In genomic region chr2:28662044-28662443, GRCh38 we compare ENCODE assay signal across 16 cellular contexts.
DNase-seq lines count a peak whose midpoint lies in the region; FAIRE-seq and TF ChIP-seq lines count a peak whose summit lies in the region.
"Had no signal": no experiment of that assay in that cellular context is flagged by ENCODE, and none has a peak within 500 bp of the region (broad histone marks: within the 10 kb centered on the region; RNA-seq: fewer than 3 reads in every experiment).

No MANE protein-coding gene starts in this region.

- H3K4me3 ChIP-seq in GM23248 (no peak overlapping the region), ascending aorta (peak overlapping the region in 1 of 2 donors; percentile 48), hepatocyte (no peak overlapping the region), small intestine (ENCODE audit: low read depth in 1 of 2, low read length in 2 of 2) (no peak overlapping the region)

- no peaks in the 10 kb centered on the region for H4K20me1 ChIP-seq in GM23248 (ENCODE audit: insufficient read depth)
- H4K20me1 ChIP-seq in hepatocyte (ENCODE audit: insufficient read depth, poor library complexity, severe bottlenecking), result no peaks in the 10 kb centered on the region

- in situ Hi-C loops in GM23248 (cut with MboI) (no loop called here), G401 (cut with HindIII; ENCODE audit: low sequenced_read_pairs) (no loop called here), GM13976 (cut with MboI; ENCODE audit: low sequenced_read_pairs, unreplicated experiment) (no loop called here)

- no peaks in the 10 kb centered on the region for H3K9me2 ChIP-seq in GM23248 (ENCODE audit: insufficient read depth)
- H3K9me2 ChIP-seq in hepatocyte (replicated peaks; ENCODE audit: insufficient read depth), result no peaks in the 10 kb centered on the region

- H3K36me3 ChIP-seq in GM23248 (ENCODE audit: low read depth) (no peaks in the 10 kb centered on the region), ascending aorta (no peaks in the 10 kb centered on the region), hepatocyte (replicated peaks; ENCODE audit: insufficient read depth, low read depth) (no peaks in the 10 kb centered on the region), small intestine (ENCODE audit: control insufficient read depth in 2 of 2, insufficient read depth in 2 of 2, low read length in 2 of 2) (no peaks in the 10 kb centered on the region)

- H3K4me2 ChIP-seq in GM23248 (ENCODE audit: unreplicated experiment) (peak overlapping the region; percentile 10), hepatocyte (peak overlapping the region; percentile 1)

- H3K27ac ChIP-seq in GM23248, result no peak overlapping the region
- H3K27ac ChIP-seq in ascending aorta, result peak overlapping the region; percentile 91 to 94
- peak overlapping the region; percentile 90 for H3K27ac ChIP-seq in hepatocyte
- H3K27ac ChIP-seq in small intestine (ENCODE audit: low read depth in 1 of 2, low read length in 1 of 2), result peak overlapping the region; percentile 84 to 94

- H3K4me1 ChIP-seq in GM23248 (ENCODE audit: insufficient read depth) (peaks cover 44% of the 10 kb centered on the region), ascending aorta (peaks cover 13 to 62% of the 10 kb centered on the region in 2 donors), hepatocyte (ENCODE audit: insufficient read depth) (peaks cover 39% of the 10 kb centered on the region), small intestine (ENCODE audit: control insufficient read depth in 2 of 2, insufficient read depth in 1 of 2, low read depth in 1 of 2, low read length in 1 of 2) (peaks cover 4 to 34% of the 10 kb centered on the region in 2 donors)

- H3K79me2 ChIP-seq in GM23248 (ENCODE audit: insufficient read depth) (no peaks in the 10 kb centered on the region), hepatocyte (no peaks in the 10 kb centered on the region)

- H3K27me3 ChIP-seq in GM23248 (replicated peaks; ENCODE audit: insufficient read depth) (no peaks in the 10 kb centered on the region), ascending aorta (no peaks in the 10 kb centered on the region), hepatocyte (no peaks in the 10 kb centered on the region), small intestine (ENCODE audit: control insufficient read depth in 2 of 2, insufficient read depth in 2 of 2, low read length in 2 of 2) (no peaks in the 10 kb centered on the region)

- DNase-seq in GM23248 (peak; percentile 24), ascending aorta (ENCODE audit: low spot score in 2 of 2) (no peak), hepatocyte (ENCODE audit: low spot score) (peak; percentile 61), small intestine (peak; percentile 99), G401 (ENCODE audit: low spot score) (no peak), GM13976 (ENCODE audit: low spot score) (no peak), NCI-H2196 treated with DMSO at 0.1 percent for 48 hours (lab: John Stamatoyannopoulos, UW; ENCODE audit: unreplicated experiment) (no peak), DMS79 treated with DMSO at 0.1 percent for 48 hours (lab: John Stamatoyannopoulos, UW) (no peak)
- DNase-seq: activated CD4-positive, alpha-beta T cell treated with anti-CD3 and anti-CD28 coated beads for 48 hours; activated gamma-delta T cell treated with Interleukin-2 at 50 U/mL for 16 hours; CD4-positive, CD25-positive, alpha-beta regulatory T cell; H7; KG1; naive thymus-derived CD4-positive, alpha-beta T cell; NCI-H2171; stimulated activated naive CD8-positive, alpha-beta T cell treated with anti-CD3 and anti-CD28 coated beads, Interleukin-15, Interleukin-2, amounts not matched to agents 100 U/mL and 50 U/mL, for 24 hours had no signal

- H3K9ac ChIP-seq in GM23248, result no peak overlapping the region

- H3K9me3 ChIP-seq in GM23248 (ENCODE audit: low read depth) (no peaks in the 10 kb centered on the region), ascending aorta (no peaks in the 10 kb centered on the region), hepatocyte (ENCODE audit: low read depth) (no peaks in the 10 kb centered on the region), small intestine (ENCODE audit: control insufficient read depth, low read depth) (no peaks in the 10 kb centered on the region)

- 0 to 13% methylated on average over 1 of the region's 1 CpG for WGBS in GM23248 (ENCODE audit: low coverage in 1 of 2, low lambda C conversion rate in 2 of 2, missing lambda C conversion rate in 2 of 2), 2 experiments
- 71% methylated on average over 1 of the region's 1 CpG for WGBS in hepatocyte (ENCODE audit: low lambda C conversion rate, missing lambda C conversion rate)
- WGBS in small intestine, 3 donors, result 12 to 53% (median 21%) methylated on average over 1 of the region's 1 CpG

- peaks cover 44% of the 10 kb centered on the region for H3F3A ChIP-seq in GM23248 (ENCODE audit: insufficient read depth)

- TF ChIP-seq CTCF in ascending aorta (IDR thresholded peaks at IDR 0.05) (no peak), hepatocyte (IDR thresholded peaks at IDR 0.05; ENCODE audit: poor library complexity) (no peak), GM13976 (IDR thresholded peaks at IDR 0.05; ENCODE audit: borderline replicate concordance, control extremely low read depth, extremely low read depth, insufficient read depth, missing control alignments) (no peak)

- no peak for FAIRE-seq in small intestine (lab: Jason Lieb, UNC)

- intact Hi-C loops in ascending aorta (cut with DNase I), result loop anchor here (1.0 to 2.0 kb wide), 5 partner anchors 17 to 73 kb away; no protein-coding TSS in a partner anchor

- H2AFZ ChIP-seq in GM23248 (no peak overlapping the region), hepatocyte (no peak overlapping the region)

Comparison
In these comparisons a context has a peak if more than half of its experiments do, and no peak if none do; other contexts are left out.
1. DNase-seq: peak in GM23248 (single experiment), hepatocyte (single experiment) and small intestine (single experiment); none in ascending aorta (0 of 2), G401 (single experiment), GM13976 (single experiment), NCI-H2196 treated with DMSO at 0.1 percent for 48 hours (single experiment) and DMS79 treated with DMSO at 0.1 percent for 48 hours (single experiment).